ENCODE assay signal across 8 cellular contexts in genomic region chr20:37406010-37406998, GRCh38.
A peak's percentile ranks its signal among the peaks of the same experiment; 100 is the strongest.
DNase-seq lines count a peak whose midpoint lies in the region; ATAC-seq, FAIRE-seq and TF ChIP-seq lines count a peak whose summit lies in the region.

No MANE protein-coding gene starts in this region.

- peaks cover 5 to 31% (median 12%) of the 10 kb centered on the region in 4 donors for H3K4me1 Mint-ChIP-seq in CD4-positive, alpha-beta memory T cell

- no peak overlapping the region for H2BK5ac ChIP-seq in trophoblast cell (ENCODE audit: low read depth, low read length, poor library complexity)

- H2BK12ac ChIP-seq in trophoblast cell (ENCODE audit: low read length), result peak overlapping the region; percentile 7

- H3K79me2 ChIP-seq in trophoblast cell (ENCODE audit: control insufficient read depth, insufficient read depth, low read length, poor library complexity), result peaks cover 4% of the 10 kb centered on the region

- no peaks in the 10 kb centered on the region for H3K36me3 Mint-ChIP-seq in CD4-positive, alpha-beta memory T cell

- H3K27me3 ChIP-seq in CD4-positive, alpha-beta memory T cell (ENCODE audit: insufficient read depth, low read length), result peaks cover 8% of the 10 kb centered on the region
- H3K27me3 ChIP-seq in gastroesophageal sphincter (peaks cover 28% of the 10 kb centered on the region), trophoblast cell (ENCODE audit: insufficient read depth, low read length) (no peaks in the 10 kb centered on the region)

- H3K4me2 ChIP-seq in trophoblast cell (ENCODE audit: low read length), result peak overlapping the region; percentile 56

- H3K23ac ChIP-seq in trophoblast cell (ENCODE audit: low read length), result no peak overlapping the region

- no peak for TF ChIP-seq POLR2A in gastroesophageal sphincter (IDR thresholded peaks at IDR 0.05)

- peak in 2 of 5 donors; percentile 15 to 29 for DNase-seq in CD4-positive, alpha-beta memory T cell
- peak; percentile 68 for DNase-seq in GM19239 (ENCODE audit: insufficient read length, low spot score)
- DNase-seq in NCI-H2227 (lab: John Stamatoyannopoulos, UW; ENCODE audit: unreplicated experiment), result peak; percentile 77
- DNase-seq in activated T-cell treated with anti-CD3 and anti-CD28 coated beads, Interleukin-2, amount 50 U/mL, for 48 hours, result peak; percentile 59 to 67
- DNase-seq in trophoblast cell, result peak; percentile 46 to 73

- peak overlapping the region in 1 of 7 donors; percentile 68 for H3K27ac Mint-ChIP-seq in CD4-positive, alpha-beta memory T cell

- peak overlapping the region in 1 of 2 donors; percentile 32 for H3K4me3 ChIP-seq in CD4-positive, alpha-beta memory T cell (ENCODE audit: low read length in 2 of 2)
- peak overlapping the region; percentile 7 to 44 for H3K4me3 ChIP-seq in gastroesophageal sphincter
- H3K4me3 ChIP-seq in trophoblast cell (ENCODE audit: low read depth, low read length), result no peak overlapping the region

- H2AFZ ChIP-seq in trophoblast cell (ENCODE audit: insufficient read depth, low read length, poor library complexity), result peak overlapping the region; percentile 20

- intact Hi-C loops in CD4-positive, alpha-beta memory T cell (cut with micrococcal nuclease), result no loop called here

- ATAC-seq in gastroesophageal sphincter (peak; percentile 64), GM19397 (IDR thresholded peaks at IDR 0.05; ENCODE audit: unreplicated experiment) (no peak), HG02981 (IDR thresholded peaks at IDR 0.05; ENCODE audit: unreplicated experiment) (no peak)

- H3K4ac ChIP-seq in trophoblast cell (ENCODE audit: low read depth, low read length), result peak overlapping the region; percentile 0

- no peak for TF ChIP-seq CTCF in gastroesophageal sphincter (IDR thresholded peaks at IDR 0.05)

- H3K14ac ChIP-seq in trophoblast cell (ENCODE audit: low read length), result peak overlapping the region; percentile 54

- H2BK120ac ChIP-seq in trophoblast cell (ENCODE audit: insufficient read depth, low read length, poor library complexity), result peak overlapping the region; percentile 5

- no peaks in the 10 kb centered on the region for H3K9me3 ChIP-seq in CD4-positive, alpha-beta memory T cell (ENCODE audit: control insufficient read depth in 1 of 2, low read length in 2 of 2)
- H3K9me3 ChIP-seq in gastroesophageal sphincter (no peaks in the 10 kb centered on the region), trophoblast cell (ENCODE audit: insufficient read depth, low read depth, low read length) (peaks cover under 1% of the 10 kb centered on the region)

- WGBS in gastroesophageal sphincter (ENCODE audit: low coverage in 1 of 2), 2 donors, result 22% methylated on average over 20 to 22 of the region's 49 CpGs
- WGBS in trophoblast cell (ENCODE audit: extremely low coverage, insufficient coverage, insufficient read length), result no CpG with 5 or more reads among the region's 49 CpGs

- H3K4me1 ChIP-seq in CD4-positive, alpha-beta memory T cell (ENCODE audit: insufficient read depth, low read length), result peaks cover 12% of the 10 kb centered on the region
- peaks cover 0 to 33% (median 19%) of the 10 kb centered on the region in 3 donors for H3K4me1 ChIP-seq in gastroesophageal sphincter
- peaks cover 9 to 26% of the 10 kb centered on the region in 2 experiments for H3K4me1 ChIP-seq in trophoblast cell (ENCODE audit: control insufficient read depth in 1 of 2, insufficient read depth in 2 of 2, low read length in 2 of 2)

- peak overlapping the region; percentile 25 for H4K8ac ChIP-seq in trophoblast cell (ENCODE audit: low read depth, low read length)

- no peaks in the 10 kb centered on the region for H3K9me3 Mint-ChIP-seq in CD4-positive, alpha-beta memory T cell

- CTCF ChIA-PET in CD4-positive, alpha-beta memory T cell (lab: Charles Lee; ENCODE audit: partially characterized antibody), result no interaction called here

- peak overlapping the region; percentile 38 for H2AK5ac ChIP-seq in trophoblast cell (ENCODE audit: low read length)

- POLR2A ChIA-PET in CD4-positive, alpha-beta memory T cell (lab: Charles Lee; ENCODE audit: partially characterized antibody), result no interaction called here

- peaks cover 13 to 24% of the 10 kb centered on the region in 2 donors for H3K27me3 Mint-ChIP-seq in CD4-positive, alpha-beta memory T cell

- FAIRE-seq in GM19239 (lab: Jason Lieb, UNC), result peak; percentile 33

- H3K79me1 ChIP-seq in trophoblast cell (ENCODE audit: low read length), result peaks cover 4% of the 10 kb centered on the region

- H3K36me3 ChIP-seq in CD4-positive, alpha-beta memory T cell (ENCODE audit: insufficient read depth, low read length), result no peaks in the 10 kb centered on the region
- H3K36me3 ChIP-seq in gastroesophageal sphincter (peaks cover 0 to 32% of the 10 kb centered on the region in 2 donors), trophoblast cell (ENCODE audit: control insufficient read depth in 1 of 2, insufficient read depth in 2 of 2, low read length in 2 of 2) (peaks cover 35 to 36% of the 10 kb centered on the region in 2 experiments)

- H4K12ac ChIP-seq in trophoblast cell (ENCODE audit: low read depth, low read length), result peak overlapping the region; percentile 68

- H4K91ac ChIP-seq in trophoblast cell (ENCODE audit: low read depth, low read length), result peak overlapping the region; percentile 67

- H3K18ac ChIP-seq in trophoblast cell (ENCODE audit: low read length), result peak overlapping the region; percentile 19

- no peak overlapping the region for H3K9ac ChIP-seq in trophoblast cell (ENCODE audit: low read length)

- H3K27ac ChIP-seq in CD4-positive, alpha-beta memory T cell (ENCODE audit: low read depth, low read length), result no peak overlapping the region
- H3K27ac ChIP-seq in gastroesophageal sphincter (peak overlapping the region in 1 of 4 donors; percentile 5), trophoblast cell (ENCODE audit: low read depth, low read length) (peak overlapping the region; percentile 24)

- TF ChIP-seq EP300 in gastroesophageal sphincter (IDR thresholded peaks at IDR 0.05), result no peak

- peak overlapping the region; percentile 59 to 81 (median 72) for H3K4me3 Mint-ChIP-seq in CD4-positive, alpha-beta memory T cell
